In genomic region chr2:120735750-120736170, GRCh38 we compare ENCODE assay signal across 8 cellular contexts. TPM values are rescaled to one million over a fixed set of nuclear protein-coding genes. Genes with fewer than 3 reads are reported as not detected.
DNase-seq lines count a peak whose midpoint lies in the region; ATAC-seq, FAIRE-seq and TF ChIP-seq lines count a peak whose summit lies in the region.

Gene GLI2 (plus strand): TSS chr2:120735868. CDS start chr2:120797321, 61,453 bp downstream.

- no peak for FAIRE-seq in A549 (lab: Jason Lieb, UNC)

- TF ChIP-seq POLR2A in A549 (IDR thresholded peaks at IDR 0.05; ENCODE audit: low read length): peak; percentile 40

- DNase-seq in A549 (ENCODE audit: low read depth in 1 of 2, low spot score in 1 of 2): peak; percentile 61 to 89
- peak; percentile 1 for DNase-seq in NCI-H1436 treated with DMSO at 0.1 percent for 48 hours (lab: John Stamatoyannopoulos, UW)
- peak; percentile 87 for DNase-seq in WTC11 (ENCODE audit: low spot score)
- DNase-seq in fibroblast of pulmonary artery (ENCODE audit: low read depth): peak; percentile 92
- DNase-seq in upper lobe of right lung: peak; percentile 81
- no peak for DNase-seq in effector CD4-positive, alpha-beta T cell

- peak within 1 kb of the TSS; percentile 93 to 98 for H3K27ac ChIP-seq in A549
- peak within 1 kb of the TSS; percentile 49 for H3K27ac ChIP-seq in upper lobe of right lung

- intact Hi-C loops in upper lobe of right lung (cut with DNase I): no loop called here

- TF ChIP-seq RAD21 in A549 (conservative IDR thresholded peaks at IDR 0.05 in 1 of 2, IDR thresholded peaks at IDR 0.05 in 1 of 2): peak; percentile 45 to 80

- peaks cover 86% of the 10 kb centered on the region for H3K27me3 ChIP-seq in upper lobe of right lung

- CTCF ChIA-PET in A549 (lab: Yijun Ruan, JAX): interaction anchor here (0.7 to 4.3 kb wide), 28 partner anchors 8 to 336 kb away, joined by 3 to 22 read pairs (median 4); no protein-coding TSS in a partner anchor
- CTCF ChIA-PET in WTC11 (lab: Charles Lee): interaction anchor here (0.6 to 2.2 kb wide), 16 partner anchors 22 to 350 kb away, joined by 3 to 36 read pairs (median 5); no protein-coding TSS in a partner anchor

- peak within 1 kb of the TSS; percentile 99 for H3K4me2 ChIP-seq in A549

- peak; percentile 81 for TF ChIP-seq CTCF in A549 (IDR thresholded peaks at IDR 0.05)
- peak; percentile 59 for TF ChIP-seq CTCF in GM12874 (IDR thresholded peaks at IDR 0.05; ENCODE audit: insufficient read depth, low read depth, low read length)
- peak; percentile 50; the same call in 1 of the 2 replicates for TF ChIP-seq CTCF in WTC11 (IDR thresholded peaks at IDR 0.05)
- peak; percentile 28 for TF ChIP-seq CTCF in fibroblast of pulmonary artery (IDR thresholded peaks at IDR 0.05; ENCODE audit: low read length, missing control alignments)
- TF ChIP-seq CTCF in nephron (IDR thresholded peaks at IDR 0.05; ENCODE audit: unreplicated experiment in 3 of 3): peak; percentile 58 to 79 (median 70)
- peak; percentile 64 for TF ChIP-seq CTCF in upper lobe of right lung (IDR thresholded peaks at IDR 0.05)

- no peaks in the 10 kb centered on the region for H3K27me3 Mint-ChIP-seq in WTC11 (ENCODE audit: low read depth)
- peaks cover 33% of the 10 kb centered on the region for H3K27me3 Mint-ChIP-seq in nephron (ENCODE audit: low read depth)

- H3K9me3 Mint-ChIP-seq in WTC11: no peaks in the 10 kb centered on the region
- H3K9me3 Mint-ChIP-seq in nephron: no peaks in the 10 kb centered on the region

- H3K4me3 ChIP-seq in A549 (peak within 1 kb of the TSS; percentile 73), fibroblast of pulmonary artery (replicated peaks; ENCODE audit: low read depth, low read length) (peak within 1 kb of the TSS; percentile 77), upper lobe of right lung (peak within 1 kb of the TSS; percentile 55)

- no peak within 1 kb of the TSS for H3K27ac Mint-ChIP-seq in WTC11
- peak within 1 kb of the TSS; percentile 92 to 97 (median 95) for H3K27ac Mint-ChIP-seq in nephron

- no peaks in the 10 kb centered on the region for H3K9me3 ChIP-seq in A549
- no peaks in the 10 kb centered on the region for H3K9me3 ChIP-seq in upper lobe of right lung

- TF ChIP-seq EP300 in A549 (IDR thresholded peaks at IDR 0.05): no peak

- WGBS in A549 (ENCODE audit: missing lambda C conversion rate): no CpG with 5 or more reads among the region's 59 CpGs

- ATAC-seq in A549: peak; percentile 69 to 75
- peak; percentile 52 for ATAC-seq in WTC11
- ATAC-seq in upper lobe of right lung: peak; percentile 81

- H3K4me1 ChIP-seq in A549: peaks cover 39% of the 10 kb centered on the region
- H3K4me1 ChIP-seq in upper lobe of right lung: peaks cover 22% of the 10 kb centered on the region

- H3K4me1 Mint-ChIP-seq in WTC11 (peaks cover 43% of the 10 kb centered on the region), nephron (peaks cover 58% of the 10 kb centered on the region)

- H3K36me3 Mint-ChIP-seq in WTC11 (no peaks in the 10 kb centered on the region), nephron (ENCODE audit: low read depth) (no peaks in the 10 kb centered on the region)

- no peaks in the 10 kb centered on the region for H3K36me3 ChIP-seq in upper lobe of right lung

- peak within 1 kb of the TSS; percentile 88 for H3K4me3 Mint-ChIP-seq in WTC11
- H3K4me3 Mint-ChIP-seq in nephron: peak within 1 kb of the TSS; percentile 92 to 95 (median 93)

- POLR2A ChIA-PET in A549 (lab: Yijun Ruan, JAX): interaction anchor here (0.6 to 4.2 kb wide), 3 partner anchors 13 to 339 kb away, joined by 3 to 25 read pairs (median 4); no protein-coding TSS in a partner anchor
- POLR2A ChIA-PET in WTC11 (lab: Charles Lee): interaction anchor here (1.6 to 4.4 kb wide), 2 partner anchors 45 to 339 kb away, joined by 5 to 33 read pairs; no protein-coding TSS in a partner anchor

TF ChIP-seq in A549, 52 proteins besides CTCF, POLR2A, EP300 and RAD21 (continues in another document):
- TF ChIP-seq CHD4 (IDR thresholded peaks at IDR 0.05; ENCODE audit: borderline replicate concordance): no peak
- no peak for TF ChIP-seq EHF (CRISPR knock-in tag; IDR thresholded peaks at IDR 0.05)
- peak; percentile 81 for TF ChIP-seq SMC3 (IDR thresholded peaks at IDR 0.05)
- TF ChIP-seq MAX (IDR thresholded peaks at IDR 0.05): peak; percentile 41; the same call in 1 of the 2 replicates
- TF ChIP-seq REST (IDR thresholded peaks at IDR 0.05): no peak
- TF ChIP-seq FOSL2 (IDR thresholded peaks at IDR 0.05): no peak
- TF ChIP-seq FOSL2 (CRISPR knock-in tag; IDR thresholded peaks at IDR 0.05): no peak

TF ChIP-seq in WTC11, 78 proteins besides CTCF, POLR2A, EP300 and RAD21 (continues in another document):
- TF ChIP-seq CDX4 (CRISPR knock-in tag; IDR thresholded peaks at IDR 0.05; ENCODE audit: borderline replicate concordance) (no peak), ZNF317 (CRISPR knock-in tag; IDR thresholded peaks at IDR 0.05; ENCODE audit: borderline replicate concordance, low read depth) (no peak), GABPB1 (CRISPR knock-in tag; IDR thresholded peaks at IDR 0.05) (no peak), ARID4B (CRISPR knock-in tag; IDR thresholded peaks at IDR 0.05; ENCODE audit: borderline replicate concordance) (peak; percentile 60; the same call in 1 of the 2 replicates), HMGXB4 (CRISPR knock-in tag; IDR thresholded peaks at IDR 0.05) (peak; percentile 96)

RNA-seq across cellular contexts. Expression of gene GLI2, which starts in this region (rescaled TPM):
- polyA plus RNA-seq in A549 (2011; rRNA removed) (5.6 and 7.5 TPM in 2 replicates), A549 (2017; fragmentation: RNase III; extraction: RNeasy Plus Mini Kit Qiagen cat#74134 plus additional on column Dnase treatment) (10.3 to 12.5 TPM (median 10.4 TPM) in 3 replicates)
- polyA plus RNA-seq in A549 (2012; cell fraction: cytosol; rRNA removed): 15.5 and 20.2 TPM in 2 replicates
- polyA plus RNA-seq in A549 (2012; cell fraction: nucleus; rRNA removed): 41.4 and 61.7 TPM in 2 replicates
- 5.7 and 9.4 TPM in 2 replicates for polyA minus RNA-seq in A549 (2011; rRNA and poly(A)+ RNA removed)
- total RNA-seq in WTC11 (2021) (45.9 to 60.9 TPM (median 48.6 TPM) in 3 replicates), upper lobe of right lung (4.7 TPM)

Comparison
In these comparisons a context has a peak if more than half of its experiments do, and no peak if none do; other contexts are left out.
1. CTCF ChIP-seq: peak in every context shown above with its lines; median percentile 81 in A549; 70 in nephron; 64 in upper lobe of right lung; 59 in GM12874; 50 in WTC11; 28 in fibroblast of pulmonary artery.
2. Of the 8 proteins assayed by ChIP-seq in both WTC11 and A549: peak only in WTC11: HMGXB4; only in A549: MAX; in both: CTCF; in neither: 4; mixed calls (peak in some experiments, not most) for 1.